Comparison of ENCODE assay signal across 1 cellular context in genomic region chr9:97704327-97704677, GRCh38.
TF ChIP-seq lines count a peak whose summit lies in the region.

No MANE protein-coding gene starts in this region.

TF ChIP-seq in GM23338, 12 proteins besides CTCF, POLR2A, EP300 and RAD21 (continued from another document):
- TF ChIP-seq REST (IDR thresholded peaks at IDR 0.05; ENCODE audit: unreplicated experiment) (no peak), JUNB (IDR thresholded peaks at IDR 0.05; ENCODE audit: unreplicated experiment) (no peak), EZH2 (IDR thresholded peaks at IDR 0.05; ENCODE audit: low read depth, unreplicated experiment) (no peak), NANOG (IDR thresholded peaks at IDR 0.05; ENCODE audit: borderline replicate concordance) (no peak), ZNF331 (CRISPR knock-in tag; IDR thresholded peaks at IDR 0.05; ENCODE audit: low read depth) (no peak), EZH2phosphoT487 (IDR thresholded peaks at IDR 0.05; ENCODE audit: unreplicated experiment) (no peak), ZNF114 (CRISPR knock-in tag; IDR thresholded peaks at IDR 0.05) (no peak), ZNF462 (CRISPR knock-in tag; IDR thresholded peaks at IDR 0.05) (no peak)
